9 cellular contexts compared by ENCODE assay signal in genomic region chr4:56757270-56757746, GRCh38.
DNase-seq lines count a peak whose midpoint lies in the region; ATAC-seq and TF ChIP-seq lines count a peak whose summit lies in the region.
"Had no signal": no experiment of that assay in that cellular context is flagged by ENCODE, and none has a peak within 500 bp of the region (broad histone marks: within the 10 kb centered on the region; RNA-seq: fewer than 3 reads in every experiment).

No MANE protein-coding gene starts in this region.

- no peaks in the 10 kb centered on the region for H3K27me3 Mint-ChIP-seq in mesothelial cell of epicardium (ENCODE audit: low read depth)

- H3K9me3 Mint-ChIP-seq in mesothelial cell of epicardium = peaks cover 3% of the 10 kb centered on the region

- H3K27me3 ChIP-seq in ascending aorta (no peaks in the 10 kb centered on the region), gastrocnemius medialis (no peaks in the 10 kb centered on the region)

- peaks cover 5% of the 10 kb centered on the region for H3K36me3 Mint-ChIP-seq in mesothelial cell of epicardium

- in situ Hi-C loops in gastrocnemius medialis (cut with MboI; ENCODE audit: low sequenced_read_pairs in 4 of 4) = no loop called here

- H3K27ac Mint-ChIP-seq in mesothelial cell of epicardium = peak overlapping the region; percentile 91

- intact Hi-C loops in ascending aorta (cut with DNase I) (no loop called here), gastrocnemius medialis (cut with DNase I; ENCODE audit: low total_unique reads) (no loop called here)

- TF ChIP-seq POLR2A in gastrocnemius medialis (IDR thresholded peaks at IDR 0.05) = no peak

- H3K4me3 Mint-ChIP-seq in mesothelial cell of epicardium = no peak overlapping the region

- peaks cover 41% of the 10 kb centered on the region for H3K4me1 Mint-ChIP-seq in mesothelial cell of epicardium

- peak overlapping the region; percentile 60 to 75 for H3K27ac ChIP-seq in ascending aorta
- peak overlapping the region in 1 of 4 donors; percentile 22 for H3K27ac ChIP-seq in gastrocnemius medialis
- H3K27ac ChIP-seq: VCaP had no signal

- TF ChIP-seq CTCF in ascending aorta (IDR thresholded peaks at IDR 0.05) (no peak), mesothelial cell of epicardium (IDR thresholded peaks at IDR 0.05; ENCODE audit: unreplicated experiment) (no peak), gastrocnemius medialis (IDR thresholded peaks at IDR 0.05 in 4 of 5, conservative IDR thresholded peaks at IDR 0.05 in 1 of 5) (no peak)

- H3K9me3 ChIP-seq in ascending aorta (no peaks in the 10 kb centered on the region), gastrocnemius medialis (no peaks in the 10 kb centered on the region)

- H3K4me1 ChIP-seq in ascending aorta (peaks cover 0 to 19% of the 10 kb centered on the region in 2 donors), gastrocnemius medialis (no peaks in the 10 kb centered on the region)

- no peaks in the 10 kb centered on the region for H3K36me3 ChIP-seq in ascending aorta
- H3K36me3 ChIP-seq in gastrocnemius medialis = no peaks in the 10 kb centered on the region

- H3K4me3 ChIP-seq in ascending aorta (no peak overlapping the region), gastrocnemius medialis (no peak overlapping the region)

- DNase-seq in NCI-H510A (lab: John Stamatoyannopoulos, UW) (peak; percentile 67), ascending aorta (ENCODE audit: low spot score in 2 of 2) (no peak), mesothelial cell of epicardium (ENCODE audit: low spot score in 2 of 2, unreplicated experiment in 2 of 2) (no peak), SW 1271 (lab: John Stamatoyannopoulos, UW) (no peak), LoVo (ENCODE audit: low spot score) (no peak), gastrocnemius medialis (no peak)

- ATAC-seq in GM18519 (IDR thresholded peaks at IDR 0.05; ENCODE audit: low FRiP score, unreplicated experiment) = peak; percentile 31
- ATAC-seq in HG02588 (IDR thresholded peaks at IDR 0.05; ENCODE audit: unreplicated experiment) = peak; percentile 39
- ATAC-seq in gastrocnemius medialis = no peak

Comparison
In these comparisons a context has a peak if more than half of its experiments do, and no peak if none do; other contexts are left out.
1. ATAC-seq: peak in GM18519 (single experiment) and HG02588 (single experiment); none in gastrocnemius medialis (0 of 2).